Comparison of ENCODE assay signal across 23 cellular contexts in the genomic region with DNA sequence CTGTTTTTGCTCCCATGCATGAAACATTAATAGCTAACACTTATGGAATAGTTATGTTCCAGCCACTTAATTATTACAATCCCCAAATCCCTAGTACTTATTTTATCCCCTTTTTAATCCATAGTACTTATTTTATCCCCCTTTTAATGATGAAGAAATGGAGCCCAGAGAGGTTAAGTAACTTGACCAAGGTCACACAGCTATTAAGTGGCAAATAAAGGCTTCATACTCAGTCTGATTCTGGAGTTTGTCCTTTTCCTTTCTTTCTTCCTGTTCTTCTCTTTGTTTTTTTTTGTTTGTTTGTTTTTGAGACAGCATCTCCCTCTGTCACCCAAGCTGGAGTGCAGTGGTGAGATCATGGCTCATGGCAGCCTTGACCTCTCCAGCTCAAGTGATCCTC. TPM values are rescaled to one million over a fixed set of nuclear protein-coding genes. Genes with fewer than 3 reads are reported as not detected.
DNase-seq lines count a peak whose midpoint lies in the region; ATAC-seq and TF ChIP-seq lines count a peak whose summit lies in the region.
"Had no signal": no experiment of that assay in that cellular context is flagged by ENCODE, and none has a peak within 500 bp of the region (broad histone marks: within the 10 kb centered on the region; RNA-seq: fewer than 3 reads in every experiment).

No MANE protein-coding gene starts in this region.

- no peak overlapping the region for H3K27ac Mint-ChIP-seq in activated CD4-positive, alpha-beta memory T cell treated with anti-CD3 and anti-CD28 coated beads for 36 hours
- no peak overlapping the region for H3K27ac Mint-ChIP-seq in activated CD4-positive, alpha-beta memory T cell treated with anti-CD3 and anti-CD28 coated beads, Interleukin-2, amount 10 ng/mL, durations not matched to agents 7 days and 5 days
- peak overlapping the region in 5 of 8 donors; percentile 7 to 98 (median 34) for H3K27ac Mint-ChIP-seq in CD8-positive, alpha-beta memory T cell
- H3K27ac Mint-ChIP-seq in activated T-helper 1 cell treated with anti-CD3 and anti-CD28 coated beads, Interleukin-12 subunit alpha, Interleukin-12 subunit beta, Interleukin-2, Interleukin-4 antibody, amounts not matched to agents 30 ng/mL and 10 ng/mL and 1 ng/mL, durations not matched to agents 14 hours and 24 hours and 36 hours: no peak overlapping the region
- H3K27ac Mint-ChIP-seq in naive thymus-derived CD8-positive, alpha-beta T cell: peak overlapping the region in 6 of 10 donors; percentile 33 to 71 (median 54)

- no peaks in the 10 kb centered on the region for H3K27me3 Mint-ChIP-seq in activated CD4-positive, alpha-beta memory T cell treated with anti-CD3 and anti-CD28 coated beads for 36 hours
- H3K27me3 Mint-ChIP-seq in activated CD4-positive, alpha-beta memory T cell treated with anti-CD3 and anti-CD28 coated beads, Interleukin-2, amount 10 ng/mL, durations not matched to agents 7 days and 5 days: no peaks in the 10 kb centered on the region
- H3K27me3 Mint-ChIP-seq in CD8-positive, alpha-beta memory T cell: no peaks in the 10 kb centered on the region
- H3K27me3 Mint-ChIP-seq in activated T-helper 1 cell treated with anti-CD3 and anti-CD28 coated beads, Interleukin-12 subunit alpha, Interleukin-12 subunit beta, Interleukin-2, Interleukin-4 antibody, amounts not matched to agents 30 ng/mL and 10 ng/mL and 1 ng/mL, durations not matched to agents 14 hours and 24 hours and 36 hours (ENCODE audit: insufficient read depth): no peaks in the 10 kb centered on the region
- no peaks in the 10 kb centered on the region for H3K27me3 Mint-ChIP-seq in naive thymus-derived CD8-positive, alpha-beta T cell

- no peaks in the 10 kb centered on the region for H3K27me3 ChIP-seq in CD8-positive, alpha-beta memory T cell (ENCODE audit: insufficient read depth, low read length, poor library complexity, severe bottlenecking)
- no peaks in the 10 kb centered on the region for H3K27me3 ChIP-seq in heart left ventricle
- H3K27me3 ChIP-seq: colonic mucosa, MG63, neutrophil had no signal

- no peak for DNase-seq in activated CD4-positive, alpha-beta memory T cell treated with anti-CD3 and anti-CD28 coated beads for 36 hours
- DNase-seq in activated CD4-positive, alpha-beta memory T cell treated with anti-CD3 and anti-CD28 coated beads, Interleukin-2, amount 10 ng/mL, durations not matched to agents 7 days and 5 days: no peak
- DNase-seq in CD8-positive, alpha-beta memory T cell: no peak
- no peak for DNase-seq in activated T-helper 1 cell treated with anti-CD3 and anti-CD28 coated beads, Interleukin-12 subunit alpha, Interleukin-12 subunit beta, Interleukin-2, Interleukin-4 antibody, amounts not matched to agents 30 ng/mL and 10 ng/mL and 1 ng/mL, durations not matched to agents 14 hours and 24 hours and 36 hours (ENCODE audit: low spot score)
- DNase-seq in naive thymus-derived CD8-positive, alpha-beta T cell: no peak
- DNase-seq in heart left ventricle (no peak), HEK293T (ENCODE audit: extremely low spot score) (no peak)
- DNase-seq: colonic mucosa; COR-L47; hippocampal formation; kidney glomerular epithelial cell; MG63; NCI-H187 treated with DMSO at 0.1 percent for 48 hours; NCI-H446; SHP77; stimulated activated naive CD4-positive, alpha-beta T cell treated with Interleukin-2 at 50 U/mL for 16 hours had no signal

- no peak for TF ChIP-seq CTCF in heart left ventricle (IDR thresholded peaks at IDR 0.05)

- no peaks in the 10 kb centered on the region for H3K9me3 ChIP-seq in CD8-positive, alpha-beta memory T cell (ENCODE audit: low read length)
- H3K9me3 ChIP-seq in heart left ventricle: peaks cover 0 to 4% (median 0%) of the 10 kb centered on the region in 12 donors
- H3K9me3 ChIP-seq: colonic mucosa, MG63, neutrophil had no signal

- H3K36me3 Mint-ChIP-seq in activated CD4-positive, alpha-beta memory T cell treated with anti-CD3 and anti-CD28 coated beads for 36 hours: peaks cover 8% of the 10 kb centered on the region
- H3K36me3 Mint-ChIP-seq in activated CD4-positive, alpha-beta memory T cell treated with anti-CD3 and anti-CD28 coated beads, Interleukin-2, amount 10 ng/mL, durations not matched to agents 7 days and 5 days (ENCODE audit: low read depth): peaks cover 7% of the 10 kb centered on the region
- peaks cover 0 to 27% (median 1%) of the 10 kb centered on the region in 3 donors for H3K36me3 Mint-ChIP-seq in CD8-positive, alpha-beta memory T cell
- H3K36me3 Mint-ChIP-seq in activated T-helper 1 cell treated with anti-CD3 and anti-CD28 coated beads, Interleukin-12 subunit alpha, Interleukin-12 subunit beta, Interleukin-2, Interleukin-4 antibody, amounts not matched to agents 30 ng/mL and 10 ng/mL and 1 ng/mL, durations not matched to agents 14 hours and 24 hours and 36 hours (ENCODE audit: low read depth): peaks cover 4% of the 10 kb centered on the region
- peaks cover 0 to 23% (median 0%) of the 10 kb centered on the region in 3 donors for H3K36me3 Mint-ChIP-seq in naive thymus-derived CD8-positive, alpha-beta T cell

- H3K4me1 Mint-ChIP-seq in activated CD4-positive, alpha-beta memory T cell treated with anti-CD3 and anti-CD28 coated beads for 36 hours (ENCODE audit: low read depth): peaks cover 15% of the 10 kb centered on the region
- H3K4me1 Mint-ChIP-seq in activated CD4-positive, alpha-beta memory T cell treated with anti-CD3 and anti-CD28 coated beads, Interleukin-2, amount 10 ng/mL, durations not matched to agents 7 days and 5 days: peaks cover 23% of the 10 kb centered on the region
- peaks cover 23 to 29% (median 27%) of the 10 kb centered on the region in 3 donors for H3K4me1 Mint-ChIP-seq in CD8-positive, alpha-beta memory T cell
- peaks cover 16% of the 10 kb centered on the region for H3K4me1 Mint-ChIP-seq in activated T-helper 1 cell treated with anti-CD3 and anti-CD28 coated beads, Interleukin-12 subunit alpha, Interleukin-12 subunit beta, Interleukin-2, Interleukin-4 antibody, amounts not matched to agents 30 ng/mL and 10 ng/mL and 1 ng/mL, durations not matched to agents 14 hours and 24 hours and 36 hours (ENCODE audit: low read depth)
- H3K4me1 Mint-ChIP-seq in naive thymus-derived CD8-positive, alpha-beta T cell: peaks cover 7 to 28% (median 22%) of the 10 kb centered on the region in 4 donors

- H3K27ac ChIP-seq in CD8-positive, alpha-beta memory T cell (ENCODE audit: low read depth, low read length): no peak overlapping the region
- no peak overlapping the region for H3K27ac ChIP-seq in heart left ventricle
- H3K27ac ChIP-seq: colonic mucosa, neutrophil had no signal

- no peak for ATAC-seq in naive thymus-derived CD8-positive, alpha-beta T cell
- ATAC-seq in heart left ventricle (no peak), GM19324 (IDR thresholded peaks at IDR 0.05; ENCODE audit: low FRiP score, unreplicated experiment) (no peak)
- ATAC-seq: activated CD4-positive, CD25-positive, alpha-beta regulatory T cell treated with anti-CD3 and anti-CD28 coated beads, Interleukin-2, amount 50 U/mL, for 24 hours had no signal

- H3K4me3 Mint-ChIP-seq in activated CD4-positive, alpha-beta memory T cell treated with anti-CD3 and anti-CD28 coated beads for 36 hours: peak overlapping the region; percentile 89
- H3K4me3 Mint-ChIP-seq in activated CD4-positive, alpha-beta memory T cell treated with anti-CD3 and anti-CD28 coated beads, Interleukin-2, amount 10 ng/mL, durations not matched to agents 7 days and 5 days: no peak overlapping the region
- peak overlapping the region in 5 of 7 donors; percentile 41 to 91 (median 50) for H3K4me3 Mint-ChIP-seq in CD8-positive, alpha-beta memory T cell
- peak overlapping the region; percentile 93 for H3K4me3 Mint-ChIP-seq in activated T-helper 1 cell treated with anti-CD3 and anti-CD28 coated beads, Interleukin-12 subunit alpha, Interleukin-12 subunit beta, Interleukin-2, Interleukin-4 antibody, amounts not matched to agents 30 ng/mL and 10 ng/mL and 1 ng/mL, durations not matched to agents 14 hours and 24 hours and 36 hours
- peak overlapping the region in 9 of 10 donors; percentile 10 to 100 (median 94) for H3K4me3 Mint-ChIP-seq in naive thymus-derived CD8-positive, alpha-beta T cell

- CTCF ChIA-PET in activated CD4-positive, alpha-beta memory T cell treated with anti-CD3 and anti-CD28 coated beads for 36 hours (lab: Charles Lee): no interaction called here
- CTCF ChIA-PET in activated CD4-positive, alpha-beta memory T cell treated with anti-CD3 and anti-CD28 coated beads, Interleukin-2, amount 10 ng/mL, durations not matched to agents 7 days and 5 days (lab: Charles Lee): no interaction called here
- CTCF ChIA-PET in CD8-positive, alpha-beta memory T cell (lab: Charles Lee): no interaction called here
- CTCF ChIA-PET in HEK293T (lab: Yijun Ruan, JAX): no interaction called here

- POLR2A ChIA-PET in activated CD4-positive, alpha-beta memory T cell treated with anti-CD3 and anti-CD28 coated beads for 36 hours (lab: Charles Lee): no interaction called here
- POLR2A ChIA-PET in activated CD4-positive, alpha-beta memory T cell treated with anti-CD3 and anti-CD28 coated beads, Interleukin-2, amount 10 ng/mL, durations not matched to agents 7 days and 5 days (lab: Charles Lee): no interaction called here
- POLR2A ChIA-PET in CD8-positive, alpha-beta memory T cell (lab: Charles Lee): no interaction called here
- POLR2A ChIA-PET in naive thymus-derived CD8-positive, alpha-beta T cell (lab: Charles Lee): no interaction called here
- POLR2A ChIA-PET in HEK293T (lab: Yijun Ruan, JAX): no interaction called here

- intact Hi-C loops in activated CD4-positive, alpha-beta memory T cell treated with anti-CD3 and anti-CD28 coated beads for 36 hours (cut with micrococcal nuclease): no loop called here
- intact Hi-C loops in activated T-helper 1 cell treated with anti-CD3 and anti-CD28 coated beads, Interleukin-12 subunit alpha, Interleukin-12 subunit beta, Interleukin-2, Interleukin-4 antibody, amounts not matched to agents 30 ng/mL and 10 ng/mL and 1 ng/mL, durations not matched to agents 14 hours and 24 hours and 36 hours (cut with micrococcal nuclease): loop anchor here (5.0 to 10.0 kb wide), 2 partner anchors 369 to 707 kb away; a partner anchor contains a TSS
- intact Hi-C loops in heart left ventricle (cut with DNase I): loop anchor here in 2 of 10 donors (10.0 kb wide), 1 partner anchor 67 kb away; a partner anchor contains a TSS

- no peak overlapping the region for H3K4me3 ChIP-seq in CD8-positive, alpha-beta memory T cell (ENCODE audit: low read length)
- H3K4me3 ChIP-seq in heart left ventricle: peak overlapping the region in 1 of 12 donors; percentile 71
- H3K4me3 ChIP-seq: MG63 had no signal

- no peaks in the 10 kb centered on the region for H3K9me3 Mint-ChIP-seq in activated CD4-positive, alpha-beta memory T cell treated with anti-CD3 and anti-CD28 coated beads for 36 hours
- no peaks in the 10 kb centered on the region for H3K9me3 Mint-ChIP-seq in activated CD4-positive, alpha-beta memory T cell treated with anti-CD3 and anti-CD28 coated beads, Interleukin-2, amount 10 ng/mL, durations not matched to agents 7 days and 5 days
- H3K9me3 Mint-ChIP-seq in CD8-positive, alpha-beta memory T cell: no peaks in the 10 kb centered on the region
- no peaks in the 10 kb centered on the region for H3K9me3 Mint-ChIP-seq in activated T-helper 1 cell treated with anti-CD3 and anti-CD28 coated beads, Interleukin-12 subunit alpha, Interleukin-12 subunit beta, Interleukin-2, Interleukin-4 antibody, amounts not matched to agents 30 ng/mL and 10 ng/mL and 1 ng/mL, durations not matched to agents 14 hours and 24 hours and 36 hours
- no peaks in the 10 kb centered on the region for H3K9me3 Mint-ChIP-seq in naive thymus-derived CD8-positive, alpha-beta T cell

- H3K36me3 ChIP-seq in CD8-positive, alpha-beta memory T cell (ENCODE audit: insufficient read depth, low read length): peaks cover 4% of the 10 kb centered on the region
- H3K36me3 ChIP-seq in heart left ventricle: peaks cover 0 to 26% (median 5%) of the 10 kb centered on the region in 9 donors
- H3K36me3 ChIP-seq: colonic mucosa, MG63 had no signal

- no peak for TF ChIP-seq POLR2A in heart left ventricle (IDR thresholded peaks at IDR 0.05)

- H3K4me1 ChIP-seq in CD8-positive, alpha-beta memory T cell (ENCODE audit: insufficient read depth, low read length): peaks cover 21% of the 10 kb centered on the region
- peaks cover 0 to 15% (median 7%) of the 10 kb centered on the region in 12 donors for H3K4me1 ChIP-seq in heart left ventricle
- H3K4me1 ChIP-seq: colonic mucosa had no signal

RNA-seq across cellular contexts. Expression of a gene that starts 2.2 kb away (rescaled TPM):
- total RNA-seq in activated CD4-positive, alpha-beta memory T cell treated with anti-CD3 and anti-CD28 coated beads for 36 hours: 10 to 100 TPM; 10.8 to 11.7 TPM
- total RNA-seq in activated CD4-positive, alpha-beta memory T cell treated with anti-CD3 and anti-CD28 coated beads, Interleukin-2, amount 10 ng/mL, durations not matched to agents 7 days and 5 days: 10 to 100 TPM; 10.2 to 10.4 TPM
- 10 to 100 TPM; 11.3 to 11.7 TPM for total RNA-seq in CD8-positive, alpha-beta memory T cell
- polyA plus RNA-seq in CD8-positive, alpha-beta memory T cell: 4.6 TPM
- 9.4 and 10.1 TPM in 2 replicates for total RNA-seq in activated T-helper 1 cell treated with anti-CD3 and anti-CD28 coated beads, Interleukin-12 subunit alpha, Interleukin-12 subunit beta, Interleukin-2, Interleukin-4 antibody, amounts not matched to agents 30 ng/mL and 10 ng/mL and 1 ng/mL, durations not matched to agents 14 hours and 24 hours and 36 hours
- total RNA-seq in naive thymus-derived CD8-positive, alpha-beta T cell: 10 to 100 TPM; 17.1 to 18.7 TPM
- polyA plus RNA-seq in naive thymus-derived CD8-positive, alpha-beta T cell: 1 to 10 TPM; 2.4 to 6.3 (median 2.8) TPM
- total RNA-seq in heart left ventricle: 1 to 10 TPM; 2.9 to 7.8 (median 5.9) TPM
- polyA plus RNA-seq in heart left ventricle: 1 to 10 TPM; 4.2 to 7.0 TPM

RNA-seq across cellular contexts. Expression of a gene that starts 45.6 kb away (rescaled TPM):
- not detected for total RNA-seq in activated CD4-positive, alpha-beta memory T cell treated with anti-CD3 and anti-CD28 coated beads for 36 hours
- not detected for total RNA-seq in activated CD4-positive, alpha-beta memory T cell treated with anti-CD3 and anti-CD28 coated beads, Interleukin-2, amount 10 ng/mL, durations not matched to agents 7 days and 5 days
- total RNA-seq in CD8-positive, alpha-beta memory T cell: not detected
- not detected for polyA plus RNA-seq in CD8-positive, alpha-beta memory T cell
- not detected in 2 replicates for total RNA-seq in activated T-helper 1 cell treated with anti-CD3 and anti-CD28 coated beads, Interleukin-12 subunit alpha, Interleukin-12 subunit beta, Interleukin-2, Interleukin-4 antibody, amounts not matched to agents 30 ng/mL and 10 ng/mL and 1 ng/mL, durations not matched to agents 14 hours and 24 hours and 36 hours
- not detected for total RNA-seq in naive thymus-derived CD8-positive, alpha-beta T cell
- polyA plus RNA-seq in naive thymus-derived CD8-positive, alpha-beta T cell: not detected
- total RNA-seq in heart left ventricle: not detected
- polyA plus RNA-seq in heart left ventricle: not detected
- total RNA-seq: colonic mucosa; mesenteric fat pad; renal cortical epithelial cell; T-helper 2 cell treated with Interferon-gamma antibody and Interleukin-4, amounts not matched to agents 100 ng/mL and 5 ng/mL, for 36 hours; ureter had no signal

Comparison
In these comparisons a context has a peak if more than half of its experiments do, and no peak if none do; other contexts are left out.
1. H3K27ac Mint-ChIP-seq: peak in CD8-positive, alpha-beta memory T cell (5 of 8) and naive thymus-derived CD8-positive, alpha-beta T cell (6 of 10); none in activated CD4-positive, alpha-beta memory T cell treated with anti-CD3 and anti-CD28 coated beads for 36 hours (single experiment), activated CD4-positive, alpha-beta memory T cell treated with anti-CD3 and anti-CD28 coated beads, Interleukin-2, amount 10 ng/mL, durations not matched to agents 7 days and 5 days (single experiment) and activated T-helper 1 cell treated with anti-CD3 and anti-CD28 coated beads, Interleukin-12 subunit alpha, Interleukin-12 subunit beta, Interleukin-2, Interleukin-4 antibody, amounts not matched to agents 30 ng/mL and 10 ng/mL and 1 ng/mL, durations not matched to agents 14 hours and 24 hours and 36 hours (single experiment).